11 cellular contexts compared by ENCODE assay signal in genomic region chr10:24603333-24603732, GRCh38.
DNase-seq lines count a peak whose midpoint lies in the region; ATAC-seq and TF ChIP-seq lines count a peak whose summit lies in the region.
"Had no signal": no experiment of that assay in that cellular context is flagged by ENCODE, and none has a peak within 500 bp of the region (broad histone marks: within the 10 kb centered on the region; RNA-seq: fewer than 3 reads in every experiment).

No MANE protein-coding gene starts in this region.

- no peak overlapping the region for H3K4me3 Mint-ChIP-seq in activated CD8-positive, alpha-beta T cell treated with anti-CD3 and anti-CD28 coated beads for 36 hours

- peaks cover 19% of the 10 kb centered on the region for H3K4me1 Mint-ChIP-seq in activated CD8-positive, alpha-beta T cell treated with anti-CD3 and anti-CD28 coated beads for 36 hours (ENCODE audit: low read depth)

- H3K4me3 ChIP-seq in fibroblast of pulmonary artery (replicated peaks; ENCODE audit: low read depth, low read length), result no peak overlapping the region

- TF ChIP-seq CTCF in activated CD8-positive, alpha-beta T cell treated with anti-CD3 and anti-CD28 coated beads for 36 hours (IDR thresholded peaks at IDR 0.05), result no peak
- no peak for TF ChIP-seq CTCF in fibroblast of pulmonary artery (IDR thresholded peaks at IDR 0.05; ENCODE audit: low read length, missing control alignments)

- CTCF ChIA-PET in activated CD8-positive, alpha-beta T cell treated with anti-CD3 and anti-CD28 coated beads for 36 hours (lab: Charles Lee), result no interaction called here

- peak overlapping the region; percentile 79 for H3K27ac Mint-ChIP-seq in activated CD8-positive, alpha-beta T cell treated with anti-CD3 and anti-CD28 coated beads for 36 hours

- DNase-seq in stimulated activated CD4-positive, alpha-beta T cell treated with anti-CD3 and anti-CD28 coated beads, Interleukin-1b, Interleukin-23, amount 100 ng/mL, for 48 hours, result peak; percentile 30
- DNase-seq in stimulated activated CD4-positive, alpha-beta T cell treated with anti-CD3 and anti-CD28 coated beads, Interleukin-12 subunit alpha, Interleukin-12 subunit beta, amount 100 ng/mL, for 4 hours, result no peak
- peak; percentile 33 for DNase-seq in activated CD8-positive, alpha-beta T cell treated with anti-CD3 and anti-CD28 coated beads for 36 hours
- DNase-seq in fibroblast of pulmonary artery (ENCODE audit: low read depth) (peak; percentile 55), NCI-H1092 (lab: John Stamatoyannopoulos, UW) (no peak), 8988T (no peak)
- DNase-seq: GOT3, occipital lobe, Right ventricle myocardium superior had no signal

- POLR2A ChIA-PET in activated CD8-positive, alpha-beta T cell treated with anti-CD3 and anti-CD28 coated beads for 36 hours (lab: Charles Lee), result no interaction called here

- peak; percentile 92 for ATAC-seq in activated CD8-positive, alpha-beta T cell treated with anti-CD3 and anti-CD28 coated beads for 36 hours
- ATAC-seq in GM21717 (IDR thresholded peaks at IDR 0.05; ENCODE audit: unreplicated experiment), result no peak
- no peak for ATAC-seq in GM21423 (IDR thresholded peaks at IDR 0.05; ENCODE audit: unreplicated experiment)

- intact Hi-C loops in activated CD8-positive, alpha-beta T cell treated with anti-CD3 and anti-CD28 coated beads for 36 hours (cut with micrococcal nuclease), result no loop called here

- H3K36me3 Mint-ChIP-seq in activated CD8-positive, alpha-beta T cell treated with anti-CD3 and anti-CD28 coated beads for 36 hours (ENCODE audit: low read depth), result peaks cover 22% of the 10 kb centered on the region

- H3K9me3 Mint-ChIP-seq in activated CD8-positive, alpha-beta T cell treated with anti-CD3 and anti-CD28 coated beads for 36 hours, result no peaks in the 10 kb centered on the region

- no peaks in the 10 kb centered on the region for H3K27me3 Mint-ChIP-seq in activated CD8-positive, alpha-beta T cell treated with anti-CD3 and anti-CD28 coated beads for 36 hours

Comparison
In these comparisons a context has a peak if more than half of its experiments do, and no peak if none do; other contexts are left out.
1. DNase-seq: peak in stimulated activated CD4-positive, alpha-beta T cell treated with anti-CD3 and anti-CD28 coated beads, Interleukin-1b, Interleukin-23, amount 100 ng/mL, for 48 hours (single experiment), activated CD8-positive, alpha-beta T cell treated with anti-CD3 and anti-CD28 coated beads for 36 hours (single experiment) and fibroblast of pulmonary artery (single experiment); none in stimulated activated CD4-positive, alpha-beta T cell treated with anti-CD3 and anti-CD28 coated beads, Interleukin-12 subunit alpha, Interleukin-12 subunit beta, amount 100 ng/mL, for 4 hours (single experiment), NCI-H1092 (single experiment) and 8988T (single experiment).